Comparison of ENCODE assay signal across 8 cellular contexts in the genomic region with DNA sequence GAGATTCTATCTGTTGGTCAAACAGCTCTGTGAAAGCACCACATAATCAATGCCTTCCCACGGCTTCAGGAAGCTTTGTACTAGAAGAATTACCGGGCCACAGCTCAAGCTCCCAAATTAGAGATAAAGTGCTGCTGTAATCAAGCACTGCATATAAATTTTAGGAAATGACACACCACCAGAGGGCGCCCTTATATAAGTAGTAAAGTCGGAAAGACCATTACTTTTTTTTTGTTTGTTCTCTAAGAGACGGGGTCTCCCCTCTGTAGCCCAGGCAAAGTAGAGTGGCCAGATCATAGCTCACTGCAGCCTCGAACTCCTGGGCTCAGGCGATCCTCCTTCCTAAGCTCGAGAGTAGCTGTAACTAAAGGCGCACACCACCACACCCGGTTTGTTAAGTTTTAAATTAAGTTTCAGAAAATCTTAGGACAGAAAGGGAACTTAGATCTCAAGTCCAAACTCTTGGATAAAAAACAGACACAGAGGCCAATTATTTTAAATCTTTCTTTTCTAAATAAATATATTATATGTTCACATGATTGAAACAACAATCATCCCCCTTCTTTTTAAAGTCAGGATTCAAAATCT. TPM values are rescaled to one million over a fixed set of nuclear protein-coding genes. Genes with fewer than 3 reads are reported as not detected.
A peak's percentile ranks its signal among the peaks of the same experiment; 100 is the strongest.
DNase-seq lines count a peak whose midpoint lies in the region; ATAC-seq and TF ChIP-seq lines count a peak whose summit lies in the region.

No MANE protein-coding gene starts in this region.

- intact Hi-C loops in adrenal gland (cut with DNase I) = loop anchor here in 1 of 2 donors (10.0 kb wide), 1 partner anchor 153 kb away; no protein-coding TSS in a partner anchor
- intact Hi-C loops in left ventricle myocardium superior (cut with micrococcal nuclease) = no loop called here

- no peaks in the 10 kb centered on the region for H3K9me3 Mint-ChIP-seq in T-cell

- DNase-seq in Ammon's horn (ENCODE audit: low spot score) (peak; percentile 84), NCI-H1694 treated with DMSO at 0.1 percent for 48 hours (lab: John Stamatoyannopoulos, UW) (peak; percentile 86), T-cell (peak; percentile 27 to 87 (median 64)), adrenal gland (peak; percentile 76 to 93 (median 87)), left ventricle myocardium superior (peak; percentile 38), retinal pigment epithelial cell (ENCODE audit: low read depth) (peak; percentile 42)

- 12 to 15% (median 14%) methylated on average over 10 of the region's 10 CpGs for WGBS in adrenal gland, 4 donors

- H3K27me3 ChIP-seq in adrenal gland = no peaks in the 10 kb centered on the region

- no peaks in the 10 kb centered on the region for H3K36me3 ChIP-seq in adrenal gland (replicated peaks in 1 of 2)

- H3K4me1 Mint-ChIP-seq in T-cell = peaks cover 11 to 15% (median 14%) of the 10 kb centered on the region in 3 donors

- no peaks in the 10 kb centered on the region for H3K36me3 Mint-ChIP-seq in T-cell

- no peaks in the 10 kb centered on the region for H3K27me3 Mint-ChIP-seq in T-cell

- H3K27ac Mint-ChIP-seq in T-cell = no peak overlapping the region

- H3K4me3 ChIP-seq in adrenal gland (peak overlapping the region in 1 of 4 donors; percentile 31), retinal pigment epithelial cell (ENCODE audit: low read length) (no peak overlapping the region)

- no peak for TF ChIP-seq POLR2A in adrenal gland (IDR thresholded peaks at IDR 0.05)

- CTCF ChIA-PET in T-cell (lab: Charles Lee) = interaction anchor here (0.6 to 2.5 kb wide), 50 partner anchors 8 to 956 kb away, joined by 3 to 42 read pairs (median 4); a partner anchor contains a TSS

- no peaks in the 10 kb centered on the region for H3K9me3 ChIP-seq in adrenal gland (replicated peaks in 1 of 3)

- H3K4me3 Mint-ChIP-seq in T-cell = peak overlapping the region in 2 of 3 donors; percentile 5 to 39

- ATAC-seq in GM21515 (IDR thresholded peaks at IDR 0.05; ENCODE audit: unreplicated experiment) (peak; percentile 49), T-cell (replicated peaks in 1 of 4) (peak; percentile 30 to 60 (median 46)), left ventricle myocardium superior (peak; percentile 50), GM19035 (IDR thresholded peaks at IDR 0.05; ENCODE audit: unreplicated experiment) (no peak)

- TF ChIP-seq CTCF in adrenal gland (IDR thresholded peaks at IDR 0.05) (peak; percentile 60 to 80 (median 72)), retinal pigment epithelial cell (conservative IDR thresholded peaks at IDR 0.05; ENCODE audit: low read depth, low read length) (peak; percentile 63)

- no peak overlapping the region for H3K27ac ChIP-seq in adrenal gland

- POLR2A ChIA-PET in T-cell (lab: Charles Lee) = no interaction called here

- peaks cover 26 to 50% of the 10 kb centered on the region in 2 donors for H3K4me1 ChIP-seq in adrenal gland (replicated peaks in 1 of 2)

RNA-seq across cellular contexts. Expression of a gene that starts 32.6 kb away (rescaled TPM):
- total RNA-seq in T-cell (10 to 100 TPM; 18.1 to 22.7 (median 20.2) TPM), adrenal gland (100 to 1,000 TPM in 7 of 8 donors, 10 to 100 TPM in 1; 79.9 to 169 (median 136) TPM), left ventricle myocardium superior (41.1 TPM)
- polyA plus RNA-seq in adrenal gland = 100 to 1,000 TPM in 1 of 3 donors, 10 to 100 TPM in 2; 29.9 to 196 (median 37.9) TPM

RNA-seq across cellular contexts. Expression of a gene that starts 33.9 kb away (rescaled TPM):
- total RNA-seq in T-cell (1 to 10 TPM in 3 of 5 donors, under 1 TPM in 2; 0.55 to 1.9 (median 1.3) TPM), adrenal gland (1 to 10 TPM in 4 of 8 donors, under 1 TPM in 4; 0.17 to 1.1 (median 0.83) TPM), left ventricle myocardium superior (0.52 TPM)
- 1 to 10 TPM in 1 of 3 donors, under 1 TPM in 2; 0.27 to 1.4 (median 0.48) TPM for polyA plus RNA-seq in adrenal gland
